In genomic region chr1:223811634-223812101, GRCh38 we compare ENCODE assay signal across 9 cellular contexts. TPM values are rescaled to one million over a fixed set of nuclear protein-coding genes. Genes with fewer than 3 reads are reported as not detected.
DNase-seq lines count a peak whose midpoint lies in the region; ATAC-seq and TF ChIP-seq lines count a peak whose summit lies in the region.
"Had no signal": no experiment of that assay in that cellular context is flagged by ENCODE, and none has a peak within 500 bp of the region (broad histone marks: within the 10 kb centered on the region; RNA-seq: fewer than 3 reads in every experiment).

No MANE protein-coding gene starts in this region.

- H3K4me1 ChIP-seq in Loucy (ENCODE audit: insufficient read depth, low read length, poor library complexity, severe bottlenecking): no peaks in the 10 kb centered on the region
- peaks cover 0 to 9% of the 10 kb centered on the region in 2 donors for H3K4me1 ChIP-seq in adrenal gland (replicated peaks in 1 of 2)
- H3K4me1 ChIP-seq in upper lobe of left lung: peaks cover 0 to 13% (median 0%) of the 10 kb centered on the region in 4 donors
- H3K4me1 ChIP-seq in effector memory CD4-positive, alpha-beta T cell (ENCODE audit: control insufficient read depth, insufficient read depth, low read length, poor library complexity, severe bottlenecking): peaks cover 15% of the 10 kb centered on the region
- H3K4me1 ChIP-seq: BLaER1 had no signal

- no peak for TF ChIP-seq EP300 in upper lobe of left lung (IDR thresholded peaks at IDR 0.05)

- no peaks in the 10 kb centered on the region for H3K27me3 ChIP-seq in Loucy (ENCODE audit: insufficient read depth, low read length, poor library complexity, severe bottlenecking)
- no peaks in the 10 kb centered on the region for H3K27me3 ChIP-seq in adrenal gland
- no peaks in the 10 kb centered on the region for H3K27me3 ChIP-seq in upper lobe of left lung
- no peaks in the 10 kb centered on the region for H3K27me3 ChIP-seq in effector memory CD4-positive, alpha-beta T cell (replicated peaks; ENCODE audit: control insufficient read depth, insufficient read depth, low read length, poor library complexity, severe bottlenecking)
- H3K27me3 ChIP-seq: BLaER1 had no signal

- H3F3A ChIP-seq in Loucy (ENCODE audit: low read depth): no peaks in the 10 kb centered on the region

- H3K4me3 ChIP-seq in Loucy (ENCODE audit: low read length, poor library complexity, severe bottlenecking) (no peak overlapping the region), adrenal gland (no peak overlapping the region), upper lobe of left lung (no peak overlapping the region)
- no peak overlapping the region for H3K4me3 ChIP-seq in effector memory CD4-positive, alpha-beta T cell (ENCODE audit: insufficient read depth, low read depth, low read length, poor library complexity, severe bottlenecking)
- H3K4me3 ChIP-seq: BLaER1 had no signal

- H3K4me2 ChIP-seq in Loucy (ENCODE audit: low read depth, low read length, poor library complexity, severe bottlenecking): no peak overlapping the region
- H3K4me2 ChIP-seq: BLaER1 had no signal

- peak; percentile 68 for TF ChIP-seq CTCF in Loucy (conservative IDR thresholded peaks at IDR 0.05; ENCODE audit: low read length)
- TF ChIP-seq CTCF in adrenal gland (IDR thresholded peaks at IDR 0.05): peak; percentile 35 to 86 (median 65)
- TF ChIP-seq CTCF in upper lobe of left lung (IDR thresholded peaks at IDR 0.05): peak in 5 of 6 experiments; percentile 22 to 65 (median 54)

- no peak overlapping the region for H3K9ac ChIP-seq in Loucy (ENCODE audit: low read depth, low read length, poor library complexity, severe bottlenecking)
- H3K9ac ChIP-seq: BLaER1 had no signal

- no peaks in the 10 kb centered on the region; the same call in 1 of the 2 replicates for H3K9me3 ChIP-seq in Loucy (ENCODE audit: insufficient read depth, low read depth, low read length)
- no peaks in the 10 kb centered on the region for H3K9me3 ChIP-seq in adrenal gland (replicated peaks in 1 of 3)
- no peaks in the 10 kb centered on the region for H3K9me3 ChIP-seq in upper lobe of left lung
- H3K9me3 ChIP-seq in effector memory CD4-positive, alpha-beta T cell (ENCODE audit: control insufficient read depth, low read length): no peaks in the 10 kb centered on the region

- 40 to 44% (median 42%) methylated on average over 3 of the region's 3 CpGs for WGBS in adrenal gland, 4 donors
- 53 to 56% methylated on average over 3 of the region's 3 CpGs for whole genome bisulfite sequencing in upper lobe of left lung, 2 donors

- H3K36me3 ChIP-seq in Loucy (ENCODE audit: insufficient read depth, low read length) (peaks cover 70% of the 10 kb centered on the region), adrenal gland (replicated peaks in 1 of 2) (peaks cover 0 to 10% of the 10 kb centered on the region in 2 donors), upper lobe of left lung (peaks cover 0 to 58% (median 25%) of the 10 kb centered on the region in 4 donors)
- peaks cover 12% of the 10 kb centered on the region for H3K36me3 ChIP-seq in effector memory CD4-positive, alpha-beta T cell (ENCODE audit: control insufficient read depth, insufficient read depth, low read length)

- ATAC-seq in upper lobe of left lung (ENCODE audit: low FRiP score in 2 of 2): peak in 1 of 2 donors; percentile 75

- peak; percentile 18 for DNase-seq in DMS79 treated with DMSO at 0.1 percent for 48 hours (lab: John Stamatoyannopoulos, UW)
- DNase-seq in DMS79 (lab: John Stamatoyannopoulos, UW): no peak
- DNase-seq in adrenal gland: no peak
- peak; percentile 81 for DNase-seq in inferior parietal cortex (ENCODE audit: extremely low spot score)
- DNase-seq in upper lobe of left lung: no peak
- no peak for DNase-seq in nucleus accumbens (lab: John Stamatoyannopoulos, UW)
- no peak for DNase-seq in effector memory CD4-positive, alpha-beta T cell

- H4K20me1 ChIP-seq in Loucy (ENCODE audit: insufficient read depth, low read length, poor library complexity, severe bottlenecking): no peaks in the 10 kb centered on the region

- H3K27ac ChIP-seq in adrenal gland (no peak overlapping the region), upper lobe of left lung (no peak overlapping the region)
- no peak overlapping the region for H3K27ac ChIP-seq in effector memory CD4-positive, alpha-beta T cell (ENCODE audit: insufficient read depth, low read length, poor library complexity, severe bottlenecking)
- H3K27ac ChIP-seq: BLaER1 had no signal

- H2AFZ ChIP-seq in Loucy (ENCODE audit: low read length): no peak overlapping the region

- H3K79me2 ChIP-seq in Loucy (ENCODE audit: insufficient read depth, low read length): peaks cover 14% of the 10 kb centered on the region

- no peaks in the 10 kb centered on the region for H3K9me2 ChIP-seq in Loucy (replicated peaks; ENCODE audit: low read depth, low read length)

- intact Hi-C loops in adrenal gland (cut with DNase I): no loop called here

- TF ChIP-seq POLR2A in adrenal gland (IDR thresholded peaks at IDR 0.05) (no peak), upper lobe of left lung (IDR thresholded peaks at IDR 0.05) (no peak)

RNA-seq across cellular contexts. Expression of gene TP53BP2, which starts 34.1 kb away (rescaled TPM):
- total RNA-seq in adrenal gland (10 to 100 TPM; 20.5 to 38.5 (median 31.2) TPM), upper lobe of left lung (10 to 100 TPM; 43.0 to 77.5 (median 61.8) TPM)
- polyA plus RNA-seq in adrenal gland: 10 to 100 TPM in 1 of 3 donors, 1 to 10 TPM in 2; 6.0 to 21.3 (median 6.9) TPM

Comparison
In these comparisons a context has a peak if more than half of its experiments do, and no peak if none do; other contexts are left out.
1. DNase-seq: peak in DMS79 treated with DMSO at 0.1 percent for 48 hours (single experiment) and inferior parietal cortex (single experiment); none in DMS79 (single experiment), adrenal gland (0 of 7), upper lobe of left lung (0 of 2), nucleus accumbens (0 of 56) and effector memory CD4-positive, alpha-beta T cell (0 of 3).
2. Peak in every context shown above with its lines, with median percentiles within 50 percentile points of each other: CTCF ChIP-seq.